18 cellular contexts compared by ENCODE assay signal in the genomic region with DNA sequence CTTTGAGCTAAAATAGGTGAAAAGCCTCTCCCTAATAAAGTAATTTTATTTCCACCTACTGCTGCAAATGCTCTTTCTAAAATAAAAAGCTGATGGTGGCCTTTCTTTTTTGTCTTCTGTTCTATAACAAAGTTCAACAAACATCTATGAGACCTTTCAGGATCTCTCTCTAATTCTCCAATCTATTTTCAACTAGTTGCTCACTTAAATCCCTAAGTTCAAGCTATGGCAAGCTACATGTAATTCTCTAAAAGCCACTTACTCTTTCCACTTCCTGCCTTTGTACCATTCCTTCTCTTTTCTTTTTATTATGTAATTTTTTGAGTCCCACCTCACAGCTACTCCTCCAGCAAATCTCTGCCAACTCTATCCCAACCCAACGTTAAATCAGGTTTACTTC. TPM values are rescaled to one million over a fixed set of nuclear protein-coding genes. Genes with fewer than 3 reads are reported as not detected.
DNase-seq lines count a peak whose midpoint lies in the region; ATAC-seq and TF ChIP-seq lines count a peak whose summit lies in the region.
"Had no signal": no experiment of that assay in that cellular context is flagged by ENCODE, and none has a peak within 500 bp of the region (broad histone marks: within the 10 kb centered on the region; RNA-seq: fewer than 3 reads in every experiment).

No MANE protein-coding gene starts in this region.

- no peak for TF ChIP-seq POLR2A in prostate gland (IDR thresholded peaks at IDR 0.05)

- no peak overlapping the region for H3K4me3 Mint-ChIP-seq in CD4-positive, alpha-beta T cell
- H3K4me3 Mint-ChIP-seq in activated T-helper 17 cell treated with anti-CD3 and anti-CD28 coated beads, Interleukin-2, amount 50 U/mL, for 72 hours: no peak overlapping the region
- peak overlapping the region in 2 of 10 donors; percentile 30 to 54 for H3K4me3 Mint-ChIP-seq in naive thymus-derived CD8-positive, alpha-beta T cell
- H3K4me3 Mint-ChIP-seq: mesothelial cell of epicardium had no signal

- H3K4me3 ChIP-seq in DND-41 (ENCODE audit: low read depth in 1 of 2, low read length in 2 of 2) (no peak overlapping the region), prostate gland (no peak overlapping the region)
- H3K4me3 ChIP-seq: tibial artery had no signal

- H2AFZ ChIP-seq in DND-41 (ENCODE audit: low read depth, low read length): no peak overlapping the region

- H3K27ac Mint-ChIP-seq in CD4-positive, alpha-beta T cell: peak overlapping the region; percentile 13
- peak overlapping the region; percentile 11 for H3K27ac Mint-ChIP-seq in activated T-helper 17 cell treated with anti-CD3 and anti-CD28 coated beads, Interleukin-2, amount 50 U/mL, for 72 hours
- peak overlapping the region in 9 of 10 donors; percentile 14 to 89 (median 62) for H3K27ac Mint-ChIP-seq in naive thymus-derived CD8-positive, alpha-beta T cell

- H3K9ac ChIP-seq in DND-41 (ENCODE audit: low read depth, low read length): no peak overlapping the region

- H3K36me3 Mint-ChIP-seq in CD4-positive, alpha-beta T cell (ENCODE audit: low read depth): peaks cover 62% of the 10 kb centered on the region
- peaks cover 80% of the 10 kb centered on the region for H3K36me3 Mint-ChIP-seq in activated T-helper 17 cell treated with anti-CD3 and anti-CD28 coated beads, Interleukin-2, amount 50 U/mL, for 72 hours (ENCODE audit: low read depth)
- peaks cover 0 to 54% (median 9%) of the 10 kb centered on the region in 3 donors for H3K36me3 Mint-ChIP-seq in naive thymus-derived CD8-positive, alpha-beta T cell
- H3K36me3 Mint-ChIP-seq: mesothelial cell of epicardium had no signal

- CTCF ChIA-PET in CD4-positive, alpha-beta T cell (lab: Charles Lee): interaction anchor here (1.5 kb wide), 1 partner anchor 153 kb away, joined by 9 read pairs; no protein-coding TSS in a partner anchor

- 71% methylated on average over 1 of the region's 1 CpG for WGBS in prostate gland

- POLR2A ChIA-PET in CD4-positive, alpha-beta T cell (lab: Charles Lee): interaction anchor here (0.8 to 5.7 kb wide), 5 partner anchors 10 to 153 kb away, joined by 3 to 41 read pairs (median 4); a partner anchor contains a TSS
- POLR2A ChIA-PET in naive thymus-derived CD8-positive, alpha-beta T cell (lab: Charles Lee): interaction anchor here (1.8 kb wide), 1 partner anchor 21 kb away, joined by 10 read pairs; a partner anchor contains a TSS

- peaks cover 100% of the 10 kb centered on the region for H3K79me2 ChIP-seq in DND-41 (ENCODE audit: insufficient read depth, low read length)

- intact Hi-C loops in CD4-positive, alpha-beta T cell (cut with DNase I, micrococcal nuclease): loop anchor here (2.0 kb wide), 2 partner anchors 19 to 21 kb away; a partner anchor contains a TSS
- intact Hi-C loops in prostate gland (cut with DNase I): loop anchor here (2.0 kb wide), 1 partner anchor 125 kb away; no protein-coding TSS in a partner anchor

- no peak for ATAC-seq in CD4-positive, alpha-beta T cell (ENCODE audit: poor library complexity)
- no peak for ATAC-seq in DND-41 (ENCODE audit: insufficient read depth, low read depth)
- ATAC-seq in activated T-helper 17 cell treated with anti-CD3 and anti-CD28 coated beads, Interleukin-2, amount 50 U/mL, for 72 hours (replicated peaks): no peak
- no peak for ATAC-seq in naive thymus-derived CD8-positive, alpha-beta T cell
- ATAC-seq: left colon had no signal

- H3K27ac ChIP-seq in CD4-positive, alpha-beta T cell (ENCODE audit: low read depth, low read length): no peak overlapping the region
- H3K27ac ChIP-seq in DND-41 (ENCODE audit: low read length) (peak overlapping the region; percentile 23; the same call in 1 of the 2 replicates), prostate gland (no peak overlapping the region)
- H3K27ac ChIP-seq: tibial artery had no signal

- H3K36me3 ChIP-seq in DND-41 (ENCODE audit: insufficient read depth, low read length): peaks cover 78% of the 10 kb centered on the region
- H3K36me3 ChIP-seq in prostate gland: no peaks in the 10 kb centered on the region

- TF ChIP-seq CTCF in CD4-positive, alpha-beta T cell (IDR thresholded peaks at IDR 0.05): no peak
- no peak for TF ChIP-seq CTCF in DND-41 (IDR thresholded peaks at IDR 0.05; ENCODE audit: borderline replicate concordance, extremely low read depth, low read length, poor library complexity, severe bottlenecking)
- TF ChIP-seq CTCF in prostate gland (IDR thresholded peaks at IDR 0.05): no peak

- H3K27me3 Mint-ChIP-seq in CD4-positive, alpha-beta T cell: no peaks in the 10 kb centered on the region
- no peaks in the 10 kb centered on the region for H3K27me3 Mint-ChIP-seq in activated T-helper 17 cell treated with anti-CD3 and anti-CD28 coated beads, Interleukin-2, amount 50 U/mL, for 72 hours
- no peaks in the 10 kb centered on the region for H3K27me3 Mint-ChIP-seq in naive thymus-derived CD8-positive, alpha-beta T cell

- H3K27me3 ChIP-seq in CD4-positive, alpha-beta T cell (ENCODE audit: control insufficient read depth, insufficient read depth, low read length): no peaks in the 10 kb centered on the region
- H3K27me3 ChIP-seq in DND-41 (ENCODE audit: insufficient read depth, low read length, poor library complexity): no peaks in the 10 kb centered on the region
- no peaks in the 10 kb centered on the region for H3K27me3 ChIP-seq in prostate gland (replicated peaks; ENCODE audit: insufficient read depth)
- H3K27me3 ChIP-seq: tibial artery had no signal

- H3K4me1 Mint-ChIP-seq in CD4-positive, alpha-beta T cell (ENCODE audit: low read depth): peaks cover 61% of the 10 kb centered on the region
- peaks cover 45% of the 10 kb centered on the region for H3K4me1 Mint-ChIP-seq in activated T-helper 17 cell treated with anti-CD3 and anti-CD28 coated beads, Interleukin-2, amount 50 U/mL, for 72 hours
- peaks cover 20 to 69% (median 52%) of the 10 kb centered on the region in 4 donors for H3K4me1 Mint-ChIP-seq in naive thymus-derived CD8-positive, alpha-beta T cell

- H3K9me3 ChIP-seq in CD4-positive, alpha-beta T cell (ENCODE audit: control insufficient read depth, low read length): no peaks in the 10 kb centered on the region
- H3K9me3 ChIP-seq in DND-41 (ENCODE audit: insufficient read depth, low read length, severe bottlenecking) (no peaks in the 10 kb centered on the region), prostate gland (no peaks in the 10 kb centered on the region)
- H3K9me3 ChIP-seq: tibial artery had no signal

- no peak for DNase-seq in CD4-positive, alpha-beta T cell
- DNase-seq in DND-41: no peak
- no peak for DNase-seq in naive thymus-derived CD8-positive, alpha-beta T cell
- DNase-seq in prostate gland (ENCODE audit: low spot score): no peak
- no peak for DNase-seq in DMS153 treated with DMSO at 0.1 percent for 48 hours (lab: John Stamatoyannopoulos, UW; ENCODE audit: unreplicated experiment)
- no peak for DNase-seq in stimulated activated CD4-positive, alpha-beta T cell treated with anti-CD3 and anti-CD28 coated beads, Interleukin-15, amount 100 ng/mL, for 24 hours
- DNase-seq: activated CD4-positive, alpha-beta T cell treated with anti-CD3 and anti-CD28 coated beads, Interleukin-2, amount 50 U/mL, for 48 hours; foreskin melanocyte; GF-D8; Kasumi-1; left colon; NCI-H1105; NCI-H524; retina; stimulated activated CD4-positive, alpha-beta T cell treated with anti-CD3 and anti-CD28 coated beads, Interleukin-12 subunit alpha, Interleukin-12 subunit beta, amount 100 ng/mL, for 4 hours; tibial artery had no signal

- peaks cover 60% of the 10 kb centered on the region; the same call in 1 of the 2 replicates for H4K20me1 ChIP-seq in DND-41 (ENCODE audit: insufficient read depth, low read length)

- H3K4me1 ChIP-seq in DND-41 (ENCODE audit: insufficient read depth, low read length) (peaks cover 7% of the 10 kb centered on the region), prostate gland (replicated peaks) (no peaks in the 10 kb centered on the region)

- no peaks in the 10 kb centered on the region for H3K9me3 Mint-ChIP-seq in CD4-positive, alpha-beta T cell
- no peaks in the 10 kb centered on the region for H3K9me3 Mint-ChIP-seq in activated T-helper 17 cell treated with anti-CD3 and anti-CD28 coated beads, Interleukin-2, amount 50 U/mL, for 72 hours
- H3K9me3 Mint-ChIP-seq in naive thymus-derived CD8-positive, alpha-beta T cell: no peaks in the 10 kb centered on the region
- H3K9me3 Mint-ChIP-seq: mesothelial cell of epicardium had no signal

- H3K4me2 ChIP-seq in DND-41 (ENCODE audit: insufficient read depth, low read length): no peak overlapping the region

RNA-seq across cellular contexts. Expression of a gene that starts 20.9 kb away (rescaled TPM):
- total RNA-seq in CD4-positive, alpha-beta T cell: 100 to 1,000 TPM; 217 to 228 TPM
- total RNA-seq in activated T-helper 17 cell treated with anti-CD3 and anti-CD28 coated beads, Interleukin-2, amount 50 U/mL, for 72 hours: 10 to 100 TPM; 58.1 to 60.2 TPM
- total RNA-seq in naive thymus-derived CD8-positive, alpha-beta T cell: 10 to 100 TPM; 89.2 to 97.5 TPM
- 1 to 10 TPM; 8.6 to 9.4 (median 9.0) TPM for polyA plus RNA-seq in naive thymus-derived CD8-positive, alpha-beta T cell
- total RNA-seq in prostate gland: 10 to 100 TPM; 38.5 to 52.9 TPM

Comparison
In these comparisons a context has a peak if more than half of its experiments do, and no peak if none do; other contexts are left out.
1. H3K27ac Mint-ChIP-seq: peak in every context shown above with its lines; median percentile 62 in naive thymus-derived CD8-positive, alpha-beta T cell; 13 in CD4-positive, alpha-beta T cell; 11 in activated T-helper 17 cell treated with anti-CD3 and anti-CD28 coated beads, Interleukin-2, amount 50 U/mL, for 72 hours.